24 cellular contexts compared by ENCODE assay signal in genomic region chr18:60010984-60011383, GRCh38.
"Had no signal": no experiment of that assay in that cellular context is flagged by ENCODE, and none has a peak within 500 bp of the region (broad histone marks: within the 10 kb centered on the region; RNA-seq: fewer than 3 reads in every experiment).

No MANE protein-coding gene starts in this region.

- FAIRE-seq: urothelium cell line had no signal

- H3K4me3 ChIP-seq: stomach, suprapubic skin, thoracic aorta, thyroid gland, tibial artery, tibial nerve, transverse colon, upper lobe of left lung, upper lobe of right lung, uterus, vagina had no signal

- H3K4me1 ChIP-seq: stomach, suprapubic skin, thyroid gland, tibial artery, tibial nerve, transverse colon, upper lobe of left lung, upper lobe of right lung, uterus, vagina had no signal

- H3K27ac ChIP-seq: stomach, suprapubic skin, thoracic aorta, thyroid gland, tibial artery, tibial nerve, transverse colon, upper lobe of left lung, upper lobe of right lung, uterus, vagina had no signal

- H3K36me3 ChIP-seq: stomach, suprapubic skin, thoracic aorta, thyroid gland, tibial artery, tibial nerve, transverse colon, upper lobe of left lung, upper lobe of right lung, uterus, vagina had no signal

- H3K27me3 ChIP-seq: stomach, suprapubic skin, thyroid gland, tibial artery, tibial nerve, transverse colon, upper lobe of left lung, upper lobe of right lung, uterus, vagina had no signal

- H3K9me3 ChIP-seq: suprapubic skin, thoracic aorta, thyroid gland, transverse colon, upper lobe of left lung, upper lobe of right lung, uterus, vagina had no signal

- DNase-seq: stimulated activated CD4-positive, alpha-beta T cell treated with anti-CD3 and anti-CD28 coated beads, Interleukin-2, amount 100 ng/mL, for 48 hours; stimulated activated CD4-positive, alpha-beta T cell treated with anti-CD3 and anti-CD28 coated beads, Interleukin-4, amount 100 ng/mL, for 1 hour; stimulated activated CD4-positive, alpha-beta T cell treated with anti-CD3 and anti-CD28 coated beads, Interleukin-4, amount 100 ng/mL, for 24 hours; stimulated activated CD4-positive, alpha-beta T cell treated with anti-CD3 and anti-CD28 coated beads, Interleukin-4, amount 100 ng/mL, for 4 hours; stimulated activated CD8-positive, alpha-beta memory T cell treated with anti-CD3 and anti-CD28 coated beads, Interleukin-4, amount 100 ng/mL, for 48 hours; stimulated activated naive B cell treated with anti-CD40 and anti-IgM and Interleukin-4, amounts not matched to agents 10 μg/mL and 1 μg/mL and 100 μg/mL, for 72 hours; stimulated activated naive CD4-positive, alpha-beta T cell; stimulated activated naive CD4-positive, alpha-beta T cell treated with Interleukin-2 at 50 U/mL for 16 hours; stimulated activated naive CD8-positive, alpha-beta T cell treated with anti-CD3 and anti-CD28 coated beads, Interleukin-15, amount 100 ng/mL, for 72 hours; stimulated activated naive CD8-positive, alpha-beta T cell treated with anti-CD3 and anti-CD28 coated beads, Interleukin-15, Interleukin-2, amounts not matched to agents 100 U/mL and 50 U/mL, for 24 hours; stomach; substantia nigra; thyroid gland; tibial artery; transverse colon; trophoblast cell; upper lobe of right lung; uterus had no signal
